ENCODE assay signal across 8 cellular contexts in the genomic region with DNA sequence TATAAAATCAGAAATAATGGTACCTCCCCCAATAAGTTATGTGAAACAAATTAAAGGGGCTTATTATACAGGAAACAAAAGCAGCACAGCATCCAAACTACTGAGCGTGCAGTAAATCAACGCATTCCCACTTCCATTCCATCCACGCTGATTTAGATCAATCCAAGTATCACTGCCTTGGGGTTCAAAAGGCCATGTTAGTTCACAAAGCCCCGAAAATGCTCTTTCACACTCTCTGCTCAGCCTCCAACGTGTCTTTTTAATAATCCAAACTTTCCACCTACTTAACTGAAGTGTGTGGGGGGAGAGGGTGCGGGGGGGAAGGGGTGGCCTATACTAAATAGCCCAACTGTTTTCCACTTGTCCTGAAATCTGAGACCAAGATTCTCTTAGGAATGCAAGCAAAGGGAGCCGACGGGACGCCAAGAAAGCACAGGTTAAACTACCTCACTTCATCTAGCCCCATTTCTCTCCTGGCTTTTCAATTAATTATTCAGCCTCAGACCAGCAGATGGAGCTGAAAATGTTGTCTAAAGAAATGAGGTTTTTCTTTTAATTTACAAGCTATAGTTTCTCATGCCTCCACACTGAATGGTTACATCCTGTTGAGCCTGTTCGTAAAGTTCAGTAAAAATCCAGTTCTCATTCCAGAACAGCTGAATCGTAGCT. TPM values are rescaled to one million over a fixed set of nuclear protein-coding genes. Genes with fewer than 3 reads are reported as not detected.
DNase-seq lines count a peak whose midpoint lies in the region; ATAC-seq and TF ChIP-seq lines count a peak whose summit lies in the region.

No MANE protein-coding gene starts in this region.

- DNase-seq in DMS 273 (lab: John Stamatoyannopoulos, UW; ENCODE audit: unreplicated experiment) (peak; percentile 73), DMS 273 treated with DMSO at 0.1 percent for 48 hours (lab: John Stamatoyannopoulos, UW) (no peak), Kasumi-1 (lab: John Stamatoyannopoulos, UW) (peak; percentile 69 to 79), brain microvascular endothelial cell (no peak), left lung (no peak), tibial nerve (ENCODE audit: low spot score in 2 of 2) (no peak), NCI-H1048 (lab: John Stamatoyannopoulos, UW) (no peak)

- intact Hi-C loops in left lung (cut with DNase I) = loop anchor here in 1 of 2 donors (10.0 kb wide), 1 partner anchor 655 kb away; no protein-coding TSS in a partner anchor

- H3K27me3 ChIP-seq in brain microvascular endothelial cell (replicated peaks) (no peaks in the 10 kb centered on the region), left lung (no peaks in the 10 kb centered on the region), tibial nerve (no peaks in the 10 kb centered on the region)

- TF ChIP-seq CTCF in brain microvascular endothelial cell (IDR thresholded peaks at IDR 0.05; ENCODE audit: low read depth, low read length, missing control alignments) (peak; percentile 45), left lung (IDR thresholded peaks at IDR 0.05) (peak; percentile 21 to 28), tibial nerve (IDR thresholded peaks at IDR 0.05) (peak; percentile 41 to 63 (median 46))

- WGBS in tibial nerve, 2 donors = 6 to 7% methylated on average over 11 of the region's 11 CpGs

- H3K4me1 ChIP-seq in left lung = peaks cover 17 to 25% of the 10 kb centered on the region in 2 donors
- H3K4me1 ChIP-seq in tibial nerve = peaks cover 4 to 33% (median 24%) of the 10 kb centered on the region in 4 donors

- no peaks in the 10 kb centered on the region for H3K36me3 ChIP-seq in brain microvascular endothelial cell (replicated peaks)
- peaks cover 0 to 9% of the 10 kb centered on the region in 2 donors for H3K36me3 ChIP-seq in left lung
- H3K36me3 ChIP-seq in tibial nerve = peaks cover 0 to 8% (median 0%) of the 10 kb centered on the region in 3 donors

- H3K9me3 ChIP-seq in left lung = no peaks in the 10 kb centered on the region
- H3K9me3 ChIP-seq in tibial nerve = no peaks in the 10 kb centered on the region

- no peak for TF ChIP-seq EP300 in tibial nerve (IDR thresholded peaks at IDR 0.05)

- ATAC-seq in GM21529 (IDR thresholded peaks at IDR 0.05; ENCODE audit: unreplicated experiment) = peak; percentile 2
- ATAC-seq in left lung = peak; percentile 4

- H3K27ac ChIP-seq in brain microvascular endothelial cell (peak overlapping the region; percentile 97), left lung (peak overlapping the region; percentile 99 to 100), tibial nerve (peak overlapping the region; percentile 95 to 98 (median 96))

- in situ Hi-C loops in brain microvascular endothelial cell (cut with HindIII; ENCODE audit: low pct_ligation_motif_present, low sequenced_read_pairs) = loop anchor here (25.0 kb wide), 1 partner anchor 662 kb away; no protein-coding TSS in a partner anchor

- no peak for TF ChIP-seq POLR2A in tibial nerve (IDR thresholded peaks at IDR 0.05)

- H3K4me3 ChIP-seq in brain microvascular endothelial cell (ENCODE audit: low read depth, low read length) = peak overlapping the region; percentile 90
- H3K4me3 ChIP-seq in left lung = peak overlapping the region; percentile 98
- H3K4me3 ChIP-seq in tibial nerve = peak overlapping the region; percentile 70 to 94 (median 86)

RNA-seq across cellular contexts. Expression of a gene that starts 1.1 kb away (rescaled TPM):
- total RNA-seq in left lung = 10 to 100 TPM; 12.0 to 19.4 TPM
- total RNA-seq in tibial nerve = 10 to 100 TPM; 19.4 to 50.5 (median 26.2) TPM

RNA-seq across cellular contexts. Expression of a gene that starts 12.5 kb away (rescaled TPM):
- total RNA-seq in left lung = 10 to 100 TPM; 13.4 to 18.0 TPM
- 10 to 100 TPM; 16.3 to 37.2 (median 20.3) TPM for total RNA-seq in tibial nerve

Comparison
In these comparisons a context has a peak if more than half of its experiments do, and no peak if none do; other contexts are left out.
1. DNase-seq: peak in DMS 273 (single experiment) and Kasumi-1 (2 of 2); none in DMS 273 treated with DMSO at 0.1 percent for 48 hours (single experiment), brain microvascular endothelial cell (single experiment), left lung (0 of 2), tibial nerve (0 of 2) and NCI-H1048 (single experiment).
2. Peak in every context shown above with its lines, with median percentiles within 50 percentile points of each other: H3K27ac ChIP-seq, H3K4me3 ChIP-seq and CTCF ChIP-seq.